1 cellular context compared by ENCODE assay signal in genomic region chr20:50824137-50824536, GRCh38.
TF ChIP-seq lines count a peak whose summit lies in the region.

No MANE protein-coding gene starts in this region.

TF ChIP-seq in SK-N-SH, 30 proteins besides CTCF, POLR2A, EP300 and RAD21 (continued from another document):
- TF ChIP-seq IRF3 (IDR thresholded peaks at IDR 0.05; ENCODE audit: low read depth, low read length) (no peak), TEAD4 (IDR thresholded peaks at IDR 0.05; ENCODE audit: borderline replicate concordance, insufficient read depth) (no peak), RFX5 (IDR thresholded peaks at IDR 0.05; ENCODE audit: low read length) (no peak), EZH2phosphoT487 (IDR thresholded peaks at IDR 0.05; ENCODE audit: borderline replicate concordance, low read depth) (no peak), USF2 (IDR thresholded peaks at IDR 0.05; ENCODE audit: borderline replicate concordance, low read depth, low read length) (no peak), FOXJ3 (CRISPR knock-in tag; IDR thresholded peaks at IDR 0.05) (no peak), NRF1 (IDR thresholded peaks at IDR 0.05; ENCODE audit: low read depth, low read length) (no peak), YY1 (IDR thresholded peaks at IDR 0.05; ENCODE audit: low read depth) (no peak), RCOR1 (IDR thresholded peaks at IDR 0.05; ENCODE audit: low read length) (no peak), MAX (IDR thresholded peaks at IDR 0.05; ENCODE audit: low read depth) (peak; percentile 60), MXI1 (IDR thresholded peaks at IDR 0.05; ENCODE audit: low read depth, low read length) (no peak), REST (IDR thresholded peaks at IDR 0.05; ENCODE audit: low read depth, low read length) (0 out of 2 replicates have a peak, but pooled peaks have one; percentile 12), FOXM1 (IDR thresholded peaks at IDR 0.05; ENCODE audit: low read depth) (no peak), TAF1 (IDR thresholded peaks at IDR 0.05; ENCODE audit: borderline replicate concordance, low read depth, low read length) (no peak), NFIC (IDR thresholded peaks at IDR 0.05; ENCODE audit: borderline replicate concordance) (peak; percentile 91)
